Comparison of ENCODE assay signal across 14 cellular contexts in the genomic region with DNA sequence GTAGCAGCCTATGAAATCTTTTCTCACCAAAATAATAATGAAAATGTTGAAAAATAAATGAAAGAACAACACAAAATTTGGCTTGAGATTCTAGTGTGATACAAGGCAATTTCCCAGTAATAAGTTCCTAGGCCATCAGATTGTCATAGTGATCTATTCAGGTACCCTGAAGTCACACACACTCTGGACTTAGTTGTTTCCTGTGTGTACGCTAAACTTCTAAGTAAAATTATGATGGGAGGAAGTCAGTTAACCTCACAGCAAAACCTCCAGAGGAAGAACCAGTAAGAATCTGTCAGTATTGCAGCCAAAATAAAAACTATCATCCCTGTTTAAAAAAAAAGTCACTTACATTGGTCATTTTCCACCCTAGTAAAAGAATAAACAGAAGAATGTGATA.
DNase-seq lines count a peak whose midpoint lies in the region; ATAC-seq and TF ChIP-seq lines count a peak whose summit lies in the region.
"Had no signal": no experiment of that assay in that cellular context is flagged by ENCODE, and none has a peak within 500 bp of the region (broad histone marks: within the 10 kb centered on the region; RNA-seq: fewer than 3 reads in every experiment).

No MANE protein-coding gene starts in this region.

- peak overlapping the region; percentile 81 for H3K27ac Mint-ChIP-seq in activated CD8-positive, alpha-beta memory T cell treated with anti-CD3 and anti-CD28 coated beads, Interleukin-2, amount 10 ng/mL, durations not matched to agents 7 days and 5 days
- peak overlapping the region; percentile 42 for H3K27ac Mint-ChIP-seq in T-helper 2 cell treated with Interferon-gamma antibody and Interleukin-4, amounts not matched to agents 5 μg/mL and 100 μg/mL, for 36 hours
- H3K27ac Mint-ChIP-seq: CD4-positive, alpha-beta memory T cell had no signal

- H3K9me3 ChIP-seq in BLaER1 treated with 17β-estradiol and CSF1 and Interleukin-3, amounts not matched to agents 10 nM and 100 nM (replicated peaks in 1 of 11), result peaks cover 13 to 37% (median 29%) of the 10 kb centered on the region in 11 experiments; a peak in 21 of 22 replicates
- peaks cover 0 to 14% (median 0%) of the 10 kb centered on the region in 3 donors for H3K9me3 ChIP-seq in gastroesophageal sphincter
- H3K9me3 ChIP-seq: HAP-1 had no signal

- CTCF ChIA-PET in activated CD8-positive, alpha-beta memory T cell treated with anti-CD3 and anti-CD28 coated beads, Interleukin-2, amount 10 ng/mL, durations not matched to agents 7 days and 5 days (lab: Charles Lee), result interaction anchor here (5.8 kb wide), 1 partner anchor 20 kb away, joined by 35 read pairs; no protein-coding TSS in a partner anchor

- H3K4me2 ChIP-seq in BLaER1 treated with 17β-estradiol and CSF1 and Interleukin-3, amounts not matched to agents 10 nM and 100 nM, result peak overlapping the region in 8 of 11 experiments; percentile 22 to 62 (median 48); a peak in 12 of 22 replicates

- H3K4me3 ChIP-seq in BLaER1 treated with 17β-estradiol and CSF1 and Interleukin-3, amounts not matched to agents 10 nM and 100 nM, result no peak overlapping the region
- H3K4me3 ChIP-seq in gastroesophageal sphincter, result no peak overlapping the region
- H3K4me3 ChIP-seq: HAP-1 had no signal

- DNase-seq in activated CD8-positive, alpha-beta memory T cell treated with anti-CD3 and anti-CD28 coated beads, Interleukin-2, amount 10 ng/mL, durations not matched to agents 7 days and 5 days, result no peak
- no peak for DNase-seq in activated CD8-positive, alpha-beta memory T cell treated with anti-CD3 and anti-CD28 coated beads, Interleukin-2, amount 50 U/mL, for 48 hours
- DNase-seq in KG1 (lab: John Stamatoyannopoulos, UW) (peak; percentile 53), HT-29 (ENCODE audit: low spot score) (no peak), NCI-H1048 (lab: John Stamatoyannopoulos, UW) (no peak)
- DNase-seq in T-helper 2 cell treated with Interferon-gamma antibody and Interleukin-4, amounts not matched to agents 5 μg/mL and 100 μg/mL, for 36 hours (ENCODE audit: low spot score), result no peak
- DNase-seq: ACHN; CD4-positive, alpha-beta memory T cell; DMS79; EL had no signal

- H3K4me1 Mint-ChIP-seq in activated CD8-positive, alpha-beta memory T cell treated with anti-CD3 and anti-CD28 coated beads, Interleukin-2, amount 10 ng/mL, durations not matched to agents 7 days and 5 days, result peaks cover 17% of the 10 kb centered on the region
- peaks cover 10% of the 10 kb centered on the region for H3K4me1 Mint-ChIP-seq in T-helper 2 cell treated with Interferon-gamma antibody and Interleukin-4, amounts not matched to agents 5 μg/mL and 100 μg/mL, for 36 hours (ENCODE audit: low read depth)

- peak overlapping the region; percentile 16 for H3K4me3 Mint-ChIP-seq in activated CD8-positive, alpha-beta memory T cell treated with anti-CD3 and anti-CD28 coated beads, Interleukin-2, amount 10 ng/mL, durations not matched to agents 7 days and 5 days
- peak overlapping the region; percentile 70 for H3K4me3 Mint-ChIP-seq in T-helper 2 cell treated with Interferon-gamma antibody and Interleukin-4, amounts not matched to agents 5 μg/mL and 100 μg/mL, for 36 hours
- H3K4me3 Mint-ChIP-seq: CD4-positive, alpha-beta memory T cell had no signal

- H4K20me1 ChIP-seq in BLaER1 treated with 17β-estradiol and CSF1 and Interleukin-3, amounts not matched to agents 10 nM and 100 nM, result no peaks in the 10 kb centered on the region

- ATAC-seq in activated CD8-positive, alpha-beta memory T cell treated with anti-CD3 and anti-CD28 coated beads, Interleukin-2, amount 10 ng/mL, durations not matched to agents 7 days and 5 days, result peak; percentile 93
- no peak for ATAC-seq in gastroesophageal sphincter

- no peak for TF ChIP-seq POLR2A in gastroesophageal sphincter (IDR thresholded peaks at IDR 0.05)

- H3K27ac ChIP-seq in BLaER1 treated with 17β-estradiol and CSF1 and Interleukin-3, amounts not matched to agents 10 nM and 100 nM, result peak overlapping the region in 1 of 11 experiments; percentile 31; a peak in 1 of 22 replicates
- no peak overlapping the region for H3K27ac ChIP-seq in gastroesophageal sphincter
- H3K27ac ChIP-seq: C4-2B had no signal

- peaks cover 5 to 42% (median 23%) of the 10 kb centered on the region in 10 experiments; a peak in 16 of 20 replicates for H3K4me1 ChIP-seq in BLaER1 treated with 17β-estradiol and CSF1 and Interleukin-3, amounts not matched to agents 10 nM and 100 nM
- no peaks in the 10 kb centered on the region for H3K4me1 ChIP-seq in gastroesophageal sphincter
- H3K4me1 ChIP-seq: HAP-1 had no signal

- no peaks in the 10 kb centered on the region for H3K9me3 Mint-ChIP-seq in activated CD8-positive, alpha-beta memory T cell treated with anti-CD3 and anti-CD28 coated beads, Interleukin-2, amount 10 ng/mL, durations not matched to agents 7 days and 5 days (ENCODE audit: low read depth)
- peaks cover 8% of the 10 kb centered on the region for H3K9me3 Mint-ChIP-seq in T-helper 2 cell treated with Interferon-gamma antibody and Interleukin-4, amounts not matched to agents 5 μg/mL and 100 μg/mL, for 36 hours

- H3K9ac ChIP-seq in BLaER1 treated with 17β-estradiol and CSF1 and Interleukin-3, amounts not matched to agents 10 nM and 100 nM, result no peak overlapping the region

- TF ChIP-seq EP300 in gastroesophageal sphincter (IDR thresholded peaks at IDR 0.05), result no peak

- H3K27me3 Mint-ChIP-seq in activated CD8-positive, alpha-beta memory T cell treated with anti-CD3 and anti-CD28 coated beads, Interleukin-2, amount 10 ng/mL, durations not matched to agents 7 days and 5 days, result peaks cover 8% of the 10 kb centered on the region
- peaks cover 4% of the 10 kb centered on the region for H3K27me3 Mint-ChIP-seq in T-helper 2 cell treated with Interferon-gamma antibody and Interleukin-4, amounts not matched to agents 5 μg/mL and 100 μg/mL, for 36 hours (ENCODE audit: low read depth)

- TF ChIP-seq CTCF in gastroesophageal sphincter (IDR thresholded peaks at IDR 0.05), result no peak

- no peaks in the 10 kb centered on the region for H3K27me3 ChIP-seq in BLaER1 treated with 17β-estradiol and CSF1 and Interleukin-3, amounts not matched to agents 10 nM and 100 nM
- no peaks in the 10 kb centered on the region for H3K27me3 ChIP-seq in gastroesophageal sphincter

- H3K36me3 ChIP-seq in BLaER1 treated with 17β-estradiol and CSF1 and Interleukin-3, amounts not matched to agents 10 nM and 100 nM, result no peaks in the 10 kb centered on the region
- no peaks in the 10 kb centered on the region for H3K36me3 ChIP-seq in gastroesophageal sphincter
- H3K36me3 ChIP-seq: HAP-1 had no signal

- H3K36me3 Mint-ChIP-seq in activated CD8-positive, alpha-beta memory T cell treated with anti-CD3 and anti-CD28 coated beads, Interleukin-2, amount 10 ng/mL, durations not matched to agents 7 days and 5 days, result peaks cover 6% of the 10 kb centered on the region
- peaks cover 3% of the 10 kb centered on the region for H3K36me3 Mint-ChIP-seq in T-helper 2 cell treated with Interferon-gamma antibody and Interleukin-4, amounts not matched to agents 5 μg/mL and 100 μg/mL, for 36 hours (ENCODE audit: low read depth)
- H3K36me3 Mint-ChIP-seq: CD4-positive, alpha-beta memory T cell had no signal

- WGBS in gastroesophageal sphincter (ENCODE audit: low coverage in 1 of 2), 2 donors, result no CpG with 5 or more reads among the region's 1 CpG
